ENCODE assay signal across 1 cellular context in the genomic region with DNA sequence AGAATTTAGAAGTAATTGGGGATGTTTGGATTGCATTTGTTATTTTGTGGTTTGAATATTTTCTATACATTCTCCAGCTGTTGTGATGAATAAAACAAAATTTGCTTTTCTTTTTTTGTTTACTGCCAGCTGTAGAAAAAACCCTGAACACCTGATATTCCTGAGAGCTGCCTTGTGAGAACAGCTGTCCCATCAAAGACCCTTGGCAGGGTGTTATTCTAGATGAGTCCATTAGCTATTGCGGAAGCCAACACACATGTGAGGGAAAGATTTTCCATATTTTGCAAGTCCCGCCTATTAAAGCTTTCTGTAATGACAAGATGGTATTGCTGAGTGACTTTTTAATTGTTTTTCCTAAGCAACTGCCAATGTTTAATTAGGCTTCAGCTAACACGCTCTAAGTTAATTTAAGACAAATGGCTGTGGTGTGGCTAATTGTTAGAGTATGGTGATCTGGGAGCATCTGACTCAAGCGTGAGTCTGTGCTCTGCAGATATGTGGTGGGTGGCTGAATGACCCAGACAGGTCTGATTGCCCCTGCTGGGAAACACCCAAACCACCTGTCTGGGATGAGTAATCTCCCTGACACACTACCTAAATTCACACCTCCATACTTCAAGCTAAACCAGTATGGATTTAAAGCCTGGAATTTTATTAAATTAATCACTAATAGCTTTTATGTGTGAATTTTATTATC.
TF ChIP-seq lines count a peak whose summit lies in the region.

No MANE protein-coding gene starts in this region.

TF ChIP-seq in GM12878, 131 proteins besides CTCF, POLR2A, EP300 and RAD21 (continued from another document and continues in another):
- TF ChIP-seq, protein P1, sequence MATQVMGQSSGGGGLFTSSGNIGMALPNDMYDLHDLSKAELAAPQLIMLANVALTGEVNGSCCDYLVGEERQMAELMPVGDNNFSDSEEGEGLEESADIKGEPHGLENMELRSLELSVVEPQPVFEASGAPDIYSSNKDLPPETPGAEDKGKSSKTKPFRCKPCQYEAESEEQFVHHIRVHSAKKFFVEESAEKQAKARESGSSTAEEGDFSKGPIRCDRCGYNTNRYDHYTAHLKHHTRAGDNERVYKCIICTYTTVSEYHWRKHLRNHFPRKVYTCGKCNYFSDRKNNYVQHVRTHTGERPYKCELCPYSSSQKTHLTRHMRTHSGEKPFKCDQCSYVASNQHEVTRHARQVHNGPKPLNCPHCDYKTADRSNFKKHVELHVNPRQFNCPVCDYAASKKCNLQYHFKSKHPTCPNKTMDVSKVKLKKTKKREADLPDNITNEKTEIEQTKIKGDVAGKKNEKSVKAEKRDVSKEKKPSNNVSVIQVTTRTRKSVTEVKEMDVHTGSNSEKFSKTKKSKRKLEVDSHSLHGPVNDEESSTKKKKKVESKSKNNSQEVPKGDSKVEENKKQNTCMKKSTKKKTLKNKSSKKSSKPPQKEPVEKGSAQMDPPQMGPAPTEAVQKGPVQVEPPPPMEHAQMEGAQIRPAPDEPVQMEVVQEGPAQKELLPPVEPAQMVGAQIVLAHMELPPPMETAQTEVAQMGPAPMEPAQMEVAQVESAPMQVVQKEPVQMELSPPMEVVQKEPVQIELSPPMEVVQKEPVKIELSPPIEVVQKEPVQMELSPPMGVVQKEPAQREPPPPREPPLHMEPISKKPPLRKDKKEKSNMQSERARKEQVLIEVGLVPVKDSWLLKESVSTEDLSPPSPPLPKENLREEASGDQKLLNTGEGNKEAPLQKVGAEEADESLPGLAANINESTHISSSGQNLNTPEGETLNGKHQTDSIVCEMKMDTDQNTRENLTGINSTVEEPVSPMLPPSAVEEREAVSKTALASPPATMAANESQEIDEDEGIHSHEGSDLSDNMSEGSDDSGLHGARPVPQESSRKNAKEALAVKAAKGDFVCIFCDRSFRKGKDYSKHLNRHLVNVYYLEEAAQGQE (IDR thresholded peaks at IDR 0.05; ENCODE audit: low read depth, low read length) = no peak
- no peak for TF ChIP-seq CBX5 (IDR thresholded peaks at IDR 0.05; ENCODE audit: low read depth)
- TF ChIP-seq, protein P2, sequence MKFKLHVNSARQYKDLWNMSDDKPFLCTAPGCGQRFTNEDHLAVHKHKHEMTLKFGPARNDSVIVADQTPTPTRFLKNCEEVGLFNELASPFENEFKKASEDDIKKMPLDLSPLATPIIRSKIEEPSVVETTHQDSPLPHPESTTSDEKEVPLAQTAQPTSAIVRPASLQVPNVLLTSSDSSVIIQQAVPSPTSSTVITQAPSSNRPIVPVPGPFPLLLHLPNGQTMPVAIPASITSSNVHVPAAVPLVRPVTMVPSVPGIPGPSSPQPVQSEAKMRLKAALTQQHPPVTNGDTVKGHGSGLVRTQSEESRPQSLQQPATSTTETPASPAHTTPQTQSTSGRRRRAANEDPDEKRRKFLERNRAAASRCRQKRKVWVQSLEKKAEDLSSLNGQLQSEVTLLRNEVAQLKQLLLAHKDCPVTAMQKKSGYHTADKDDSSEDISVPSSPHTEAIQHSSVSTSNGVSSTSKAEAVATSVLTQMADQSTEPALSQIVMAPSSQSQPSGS (IDR thresholded peaks at IDR 0.05; ENCODE audit: low read length) = no peak
- no peak for TF ChIP-seq SRF (IDR thresholded peaks at IDR 0.05; ENCODE audit: low read depth in 2 of 2, low read length in 2 of 2)
- TF ChIP-seq IRF4 (IDR thresholded peaks at IDR 0.05; ENCODE audit: low read depth, low read length) = no peak
- TF ChIP-seq NBN (IDR thresholded peaks at IDR 0.05) = no peak
- no peak for TF ChIP-seq HDAC2 (IDR thresholded peaks at IDR 0.05)
- no peak for TF ChIP-seq SUZ12 (IDR thresholded peaks at IDR 0.05; ENCODE audit: unreplicated experiment)
- no peak for TF ChIP-seq SIX5 (IDR thresholded peaks at IDR 0.05; ENCODE audit: low read depth, low read length, severe bottlenecking)
- TF ChIP-seq, protein P3, sequence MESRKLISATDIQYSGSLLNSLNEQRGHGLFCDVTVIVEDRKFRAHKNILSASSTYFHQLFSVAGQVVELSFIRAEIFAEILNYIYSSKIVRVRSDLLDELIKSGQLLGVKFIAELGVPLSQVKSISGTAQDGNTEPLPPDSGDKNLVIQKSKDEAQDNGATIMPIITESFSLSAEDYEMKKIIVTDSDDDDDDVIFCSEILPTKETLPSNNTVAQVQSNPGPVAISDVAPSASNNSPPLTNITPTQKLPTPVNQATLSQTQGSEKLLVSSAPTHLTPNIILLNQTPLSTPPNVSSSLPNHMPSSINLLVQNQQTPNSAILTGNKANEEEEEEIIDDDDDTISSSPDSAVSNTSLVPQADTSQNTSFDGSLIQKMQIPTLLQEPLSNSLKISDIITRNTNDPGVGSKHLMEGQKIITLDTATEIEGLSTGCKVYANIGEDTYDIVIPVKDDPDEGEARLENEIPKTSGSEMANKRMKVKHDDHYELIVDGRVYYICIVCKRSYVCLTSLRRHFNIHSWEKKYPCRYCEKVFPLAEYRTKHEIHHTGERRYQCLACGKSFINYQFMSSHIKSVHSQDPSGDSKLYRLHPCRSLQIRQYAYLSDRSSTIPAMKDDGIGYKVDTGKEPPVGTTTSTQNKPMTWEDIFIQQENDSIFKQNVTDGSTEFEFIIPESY (IDR thresholded peaks at IDR 0.05) = no peak
- TF ChIP-seq RCOR1 (conservative IDR thresholded peaks at IDR 0.05; ENCODE audit: low read depth, low read length) = no peak
- no peak for TF ChIP-seq PAX8 (IDR thresholded peaks at IDR 0.05)
- TF ChIP-seq, protein P4, sequence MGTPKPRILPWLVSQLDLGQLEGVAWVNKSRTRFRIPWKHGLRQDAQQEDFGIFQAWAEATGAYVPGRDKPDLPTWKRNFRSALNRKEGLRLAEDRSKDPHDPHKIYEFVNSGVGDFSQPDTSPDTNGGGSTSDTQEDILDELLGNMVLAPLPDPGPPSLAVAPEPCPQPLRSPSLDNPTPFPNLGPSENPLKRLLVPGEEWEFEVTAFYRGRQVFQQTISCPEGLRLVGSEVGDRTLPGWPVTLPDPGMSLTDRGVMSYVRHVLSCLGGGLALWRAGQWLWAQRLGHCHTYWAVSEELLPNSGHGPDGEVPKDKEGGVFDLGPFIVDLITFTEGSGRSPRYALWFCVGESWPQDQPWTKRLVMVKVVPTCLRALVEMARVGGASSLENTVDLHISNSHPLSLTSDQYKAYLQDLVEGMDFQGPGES (IDR thresholded peaks at IDR 0.05) = no peak
- no peak for TF ChIP-seq NR2C2 (IDR thresholded peaks at IDR 0.05; ENCODE audit: borderline replicate concordance, control insufficient read depth, insufficient read length, low read depth)
- TF ChIP-seq, protein P5, sequence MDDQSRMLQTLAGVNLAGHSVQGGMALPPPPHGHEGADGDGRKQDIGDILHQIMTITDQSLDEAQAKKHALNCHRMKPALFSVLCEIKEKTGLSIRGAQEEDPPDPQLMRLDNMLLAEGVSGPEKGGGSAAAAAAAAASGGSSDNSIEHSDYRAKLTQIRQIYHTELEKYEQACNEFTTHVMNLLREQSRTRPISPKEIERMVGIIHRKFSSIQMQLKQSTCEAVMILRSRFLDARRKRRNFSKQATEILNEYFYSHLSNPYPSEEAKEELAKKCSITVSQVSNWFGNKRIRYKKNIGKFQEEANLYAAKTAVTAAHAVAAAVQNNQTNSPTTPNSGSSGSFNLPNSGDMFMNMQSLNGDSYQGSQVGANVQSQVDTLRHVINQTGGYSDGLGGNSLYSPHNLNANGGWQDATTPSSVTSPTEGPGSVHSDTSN (IDR thresholded peaks at IDR 0.05; ENCODE audit: insufficient replicate concordance, low read depth, low read length) = peak; percentile 49
- TF ChIP-seq, protein P6, sequence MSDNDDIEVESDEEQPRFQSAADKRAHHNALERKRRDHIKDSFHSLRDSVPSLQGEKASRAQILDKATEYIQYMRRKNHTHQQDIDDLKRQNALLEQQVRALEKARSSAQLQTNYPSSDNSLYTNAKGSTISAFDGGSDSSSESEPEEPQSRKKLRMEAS (IDR thresholded peaks at IDR 0.05; ENCODE audit: low read depth, low read length) = no peak
- TF ChIP-seq KDM1A (IDR thresholded peaks at IDR 0.05; ENCODE audit: borderline replicate concordance) = no peak
- no peak for TF ChIP-seq ZNF207 (IDR thresholded peaks at IDR 0.05; ENCODE audit: borderline replicate concordance)
- no peak for TF ChIP-seq ZNF274 (IDR thresholded peaks at IDR 0.05; ENCODE audit: insufficient read depth, insufficient read length)
- TF ChIP-seq, protein P7, sequence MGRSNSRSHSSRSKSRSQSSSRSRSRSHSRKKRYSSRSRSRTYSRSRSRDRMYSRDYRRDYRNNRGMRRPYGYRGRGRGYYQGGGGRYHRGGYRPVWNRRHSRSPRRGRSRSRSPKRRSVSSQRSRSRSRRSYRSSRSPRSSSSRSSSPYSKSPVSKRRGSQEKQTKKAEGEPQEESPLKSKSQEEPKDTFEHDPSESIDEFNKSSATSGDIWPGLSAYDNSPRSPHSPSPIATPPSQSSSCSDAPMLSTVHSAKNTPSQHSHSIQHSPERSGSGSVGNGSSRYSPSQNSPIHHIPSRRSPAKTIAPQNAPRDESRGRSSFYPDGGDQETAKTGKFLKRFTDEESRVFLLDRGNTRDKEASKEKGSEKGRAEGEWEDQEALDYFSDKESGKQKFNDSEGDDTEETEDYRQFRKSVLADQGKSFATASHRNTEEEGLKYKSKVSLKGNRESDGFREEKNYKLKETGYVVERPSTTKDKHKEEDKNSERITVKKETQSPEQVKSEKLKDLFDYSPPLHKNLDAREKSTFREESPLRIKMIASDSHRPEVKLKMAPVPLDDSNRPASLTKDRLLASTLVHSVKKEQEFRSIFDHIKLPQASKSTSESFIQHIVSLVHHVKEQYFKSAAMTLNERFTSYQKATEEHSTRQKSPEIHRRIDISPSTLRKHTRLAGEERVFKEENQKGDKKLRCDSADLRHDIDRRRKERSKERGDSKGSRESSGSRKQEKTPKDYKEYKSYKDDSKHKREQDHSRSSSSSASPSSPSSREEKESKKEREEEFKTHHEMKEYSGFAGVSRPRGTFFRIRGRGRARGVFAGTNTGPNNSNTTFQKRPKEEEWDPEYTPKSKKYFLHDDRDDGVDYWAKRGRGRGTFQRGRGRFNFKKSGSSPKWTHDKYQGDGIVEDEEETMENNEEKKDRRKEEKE (IDR thresholded peaks at IDR 0.05) = no peak
- TF ChIP-seq NR2F1 (conservative IDR thresholded peaks at IDR 0.05) = peak; percentile 66
- TF ChIP-seq, protein P8, sequence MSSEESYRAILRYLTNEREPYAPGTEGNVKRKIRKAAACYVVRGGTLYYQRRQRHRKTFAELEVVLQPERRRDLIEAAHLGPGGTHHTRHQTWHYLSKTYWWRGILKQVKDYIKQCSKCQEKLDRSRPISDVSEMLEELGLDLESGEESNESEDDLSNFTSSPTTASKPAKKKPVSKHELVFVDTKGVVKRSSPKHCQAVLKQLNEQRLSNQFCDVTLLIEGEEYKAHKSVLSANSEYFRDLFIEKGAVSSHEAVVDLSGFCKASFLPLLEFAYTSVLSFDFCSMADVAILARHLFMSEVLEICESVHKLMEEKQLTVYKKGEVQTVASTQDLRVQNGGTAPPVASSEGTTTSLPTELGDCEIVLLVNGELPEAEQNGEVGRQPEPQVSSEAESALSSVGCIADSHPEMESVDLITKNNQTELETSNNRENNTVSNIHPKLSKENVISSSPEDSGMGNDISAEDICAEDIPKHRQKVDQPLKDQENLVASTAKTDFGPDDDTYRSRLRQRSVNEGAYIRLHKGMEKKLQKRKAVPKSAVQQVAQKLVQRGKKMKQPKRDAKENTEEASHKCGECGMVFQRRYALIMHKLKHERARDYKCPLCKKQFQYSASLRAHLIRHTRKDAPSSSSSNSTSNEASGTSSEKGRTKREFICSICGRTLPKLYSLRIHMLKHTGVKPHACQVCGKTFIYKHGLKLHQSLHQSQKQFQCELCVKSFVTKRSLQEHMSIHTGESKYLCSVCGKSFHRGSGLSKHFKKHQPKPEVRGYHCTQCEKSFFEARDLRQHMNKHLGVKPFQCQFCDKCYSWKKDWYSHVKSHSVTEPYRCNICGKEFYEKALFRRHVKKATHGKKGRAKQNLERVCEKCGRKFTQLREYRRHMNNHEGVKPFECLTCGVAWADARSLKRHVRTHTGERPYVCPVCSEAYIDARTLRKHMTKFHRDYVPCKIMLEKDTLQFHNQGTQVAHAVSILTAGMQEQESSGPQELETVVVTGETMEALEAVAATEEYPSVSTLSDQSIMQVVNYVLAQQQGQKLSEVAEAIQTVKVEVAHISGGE (CRISPR knock-in tag; IDR thresholded peaks at IDR 0.05) = no peak
- TF ChIP-seq CHD2 (IDR thresholded peaks at IDR 0.05; ENCODE audit: borderline replicate concordance, low read depth, low read length) = no peak
- no peak for TF ChIP-seq BRCA1 (IDR thresholded peaks at IDR 0.05; ENCODE audit: low read depth, low read length)
- no peak for TF ChIP-seq RBBP5 (conservative IDR thresholded peaks at IDR 0.05)
- TF ChIP-seq EED (IDR thresholded peaks at IDR 0.05; ENCODE audit: low read depth) = no peak
- no peak for TF ChIP-seq SUPT20H (IDR thresholded peaks at IDR 0.05; ENCODE audit: borderline replicate concordance, control insufficient read depth, low read depth, low read length)
- TF ChIP-seq, protein P9, sequence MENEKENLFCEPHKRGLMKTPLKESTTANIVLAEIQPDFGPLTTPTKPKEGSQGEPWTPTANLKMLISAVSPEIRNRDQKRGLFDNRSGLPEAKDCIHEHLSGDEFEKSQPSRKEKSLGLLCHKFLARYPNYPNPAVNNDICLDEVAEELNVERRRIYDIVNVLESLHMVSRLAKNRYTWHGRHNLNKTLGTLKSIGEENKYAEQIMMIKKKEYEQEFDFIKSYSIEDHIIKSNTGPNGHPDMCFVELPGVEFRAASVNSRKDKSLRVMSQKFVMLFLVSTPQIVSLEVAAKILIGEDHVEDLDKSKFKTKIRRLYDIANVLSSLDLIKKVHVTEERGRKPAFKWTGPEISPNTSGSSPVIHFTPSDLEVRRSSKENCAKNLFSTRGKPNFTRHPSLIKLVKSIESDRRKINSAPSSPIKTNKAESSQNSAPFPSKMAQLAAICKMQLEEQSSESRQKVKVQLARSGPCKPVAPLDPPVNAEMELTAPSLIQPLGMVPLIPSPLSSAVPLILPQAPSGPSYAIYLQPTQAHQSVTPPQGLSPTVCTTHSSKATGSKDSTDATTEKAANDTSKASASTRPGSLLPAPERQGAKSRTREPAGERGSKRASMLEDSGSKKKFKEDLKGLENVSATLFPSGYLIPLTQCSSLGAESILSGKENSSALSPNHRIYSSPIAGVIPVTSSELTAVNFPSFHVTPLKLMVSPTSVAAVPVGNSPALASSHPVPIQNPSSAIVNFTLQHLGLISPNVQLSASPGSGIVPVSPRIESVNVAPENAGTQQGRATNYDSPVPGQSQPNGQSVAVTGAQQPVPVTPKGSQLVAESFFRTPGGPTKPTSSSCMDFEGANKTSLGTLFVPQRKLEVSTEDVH (IDR thresholded peaks at IDR 0.05; ENCODE audit: low read depth, partially characterized antibody) = no peak
- TF ChIP-seq BACH1 (IDR thresholded peaks at IDR 0.05; ENCODE audit: borderline replicate concordance) = no peak
- no peak for TF ChIP-seq SMC3 (IDR thresholded peaks at IDR 0.05; ENCODE audit: borderline replicate concordance, low read length)
- TF ChIP-seq MYC (IDR thresholded peaks at IDR 0.05; ENCODE audit: insufficient read depth, insufficient read length, insufficient replicate concordance, low read length, severe bottlenecking) = no peak
- TF ChIP-seq, protein P10, sequence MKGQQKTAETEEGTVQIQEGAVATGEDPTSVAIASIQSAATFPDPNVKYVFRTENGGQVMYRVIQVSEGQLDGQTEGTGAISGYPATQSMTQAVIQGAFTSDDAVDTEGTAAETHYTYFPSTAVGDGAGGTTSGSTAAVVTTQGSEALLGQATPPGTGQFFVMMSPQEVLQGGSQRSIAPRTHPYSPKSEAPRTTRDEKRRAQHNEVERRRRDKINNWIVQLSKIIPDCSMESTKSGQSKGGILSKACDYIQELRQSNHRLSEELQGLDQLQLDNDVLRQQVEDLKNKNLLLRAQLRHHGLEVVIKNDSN (IDR thresholded peaks at IDR 0.05; ENCODE audit: borderline replicate concordance, extremely low read length, insufficient read depth, low read depth, low read length) = no peak
- TF ChIP-seq YBX1 (IDR thresholded peaks at IDR 0.05) = no peak
- peak; percentile 17 for TF ChIP-seq MEF2B (IDR thresholded peaks at IDR 0.05; ENCODE audit: partially characterized antibody, poor library complexity, severe bottlenecking)
